18 cellular contexts compared by ENCODE assay signal in genomic region chr21:34184232-34184631, GRCh38.
DNase-seq lines count a peak whose midpoint lies in the region; ATAC-seq and TF ChIP-seq lines count a peak whose summit lies in the region.
"Had no signal": no experiment of that assay in that cellular context is flagged by ENCODE, and none has a peak within 500 bp of the region (broad histone marks: within the 10 kb centered on the region; RNA-seq: fewer than 3 reads in every experiment).

No MANE protein-coding gene starts in this region.

- CTCF ChIA-PET in RWPE1 (lab: Yijun Ruan, JAX) = no interaction called here

- peak overlapping the region; percentile 40 for H3K27ac Mint-ChIP-seq in glutamatergic neuron (ENCODE audit: unreplicated experiment)
- H3K27ac Mint-ChIP-seq: B cell; CD4-positive, CD25-positive, alpha-beta regulatory T cell had no signal

- TF ChIP-seq CTCF in ascending aorta (IDR thresholded peaks at IDR 0.05) (no peak), glutamatergic neuron (IDR thresholded peaks at IDR 0.05; ENCODE audit: partially characterized antibody, unreplicated experiment) (no peak), sigmoid colon (IDR thresholded peaks at IDR 0.05) (no peak), RWPE1 (conservative IDR thresholded peaks at IDR 0.05; ENCODE audit: low read depth) (no peak)

- no peaks in the 10 kb centered on the region for H3K36me3 Mint-ChIP-seq in glutamatergic neuron (ENCODE audit: unreplicated experiment)

- no peak overlapping the region for H3K4me3 Mint-ChIP-seq in glutamatergic neuron (ENCODE audit: unreplicated experiment)
- H3K4me3 Mint-ChIP-seq: B cell; CD4-positive, CD25-positive, alpha-beta regulatory T cell; CD8-positive, alpha-beta memory T cell had no signal

- H3K9me3 Mint-ChIP-seq in glutamatergic neuron (ENCODE audit: unreplicated experiment) = no peaks in the 10 kb centered on the region

- ATAC-seq in GM21381 (IDR thresholded peaks at IDR 0.05; ENCODE audit: unreplicated experiment) = no peak
- ATAC-seq: GM12878 had no signal

- peak overlapping the region; percentile 75 to 84 for H3K27ac ChIP-seq in ascending aorta
- H3K27ac ChIP-seq in sigmoid colon = peak overlapping the region in 1 of 4 donors; percentile 53
- H3K27ac ChIP-seq in RWPE1 = no peak overlapping the region
- H3K27ac ChIP-seq: GM23248 had no signal

- intact Hi-C loops in ascending aorta (cut with DNase I) (no loop called here), sigmoid colon (cut with DNase I) (no loop called here)

- peaks cover 2% of the 10 kb centered on the region for H3K27me3 Mint-ChIP-seq in glutamatergic neuron (ENCODE audit: unreplicated experiment)
- H3K27me3 Mint-ChIP-seq: B cell; CD4-positive, CD25-positive, alpha-beta regulatory T cell had no signal

- H3K9me3 ChIP-seq in ascending aorta (no peaks in the 10 kb centered on the region), sigmoid colon (no peaks in the 10 kb centered on the region)
- H3K9me3 ChIP-seq: HAP-1 had no signal

- H3K36me3 ChIP-seq in ascending aorta (peaks cover 0 to 3% of the 10 kb centered on the region in 2 donors), sigmoid colon (no peaks in the 10 kb centered on the region)
- H3K36me3 ChIP-seq: HAP-1 had no signal

- H3K4me1 Mint-ChIP-seq in glutamatergic neuron (ENCODE audit: low read depth, unreplicated experiment) = peaks cover 11% of the 10 kb centered on the region
- H3K4me1 Mint-ChIP-seq: B cell; CD8-positive, alpha-beta memory T cell had no signal

- H3K4me3 ChIP-seq in ascending aorta (no peak overlapping the region), sigmoid colon (no peak overlapping the region)
- H3K4me3 ChIP-seq: GM12878, GM23248, HAP-1 had no signal

- no peak for TF ChIP-seq POLR2A in sigmoid colon (IDR thresholded peaks at IDR 0.05)

- H3K27me3 ChIP-seq in ascending aorta = no peaks in the 10 kb centered on the region
- H3K27me3 ChIP-seq in sigmoid colon = no peaks in the 10 kb centered on the region

- POLR2A ChIA-PET in RWPE1 (lab: Yijun Ruan, JAX; ENCODE audit: low non-redundant PET) = no interaction called here

- peaks cover 3 to 30% of the 10 kb centered on the region in 2 donors for H3K4me1 ChIP-seq in ascending aorta
- H3K4me1 ChIP-seq in sigmoid colon = peaks cover 0 to 25% (median 12%) of the 10 kb centered on the region in 4 donors

- DNase-seq in ascending aorta (ENCODE audit: low spot score in 2 of 2) (peak in 1 of 2 donors; percentile 25), glutamatergic neuron (no peak), sigmoid colon (peak; percentile 4), RWPE1 (ENCODE audit: low spot score) (no peak), NCI-H2029 treated with DMSO at 0.1 percent for 48 hours (lab: John Stamatoyannopoulos, UW) (no peak)
- DNase-seq: C1 segment of cervical spinal cord; CD4-positive, CD25-positive, alpha-beta regulatory T cell; CD8-positive, alpha-beta memory T cell; COR-L47; DMS 273 treated with DMSO at 0.1 percent for 48 hours; DMS53; DND-41; EL; GM23248 had no signal

- TF ChIP-seq EP300 in sigmoid colon (IDR thresholded peaks at IDR 0.05) = no peak

- WGBS in sigmoid colon, 2 donors = 91 to 94% methylated on average over 5 of the region's 5 CpGs
